17 cellular contexts compared by ENCODE assay signal in genomic region chr1:197485790-197486189, GRCh38.
DNase-seq lines count a peak whose midpoint lies in the region; ATAC-seq and TF ChIP-seq lines count a peak whose summit lies in the region.
"Had no signal": no experiment of that assay in that cellular context is flagged by ENCODE, and none has a peak within 500 bp of the region (broad histone marks: within the 10 kb centered on the region; RNA-seq: fewer than 3 reads in every experiment).

No MANE protein-coding gene starts in this region.

- CTCF ChIA-PET in RWPE1 (lab: Yijun Ruan, JAX), result interaction anchor here (0.6 to 0.9 kb wide), 5 partner anchors 11 to 1249 kb away, joined by 3 to 5 read pairs (median 4); no protein-coding TSS in a partner anchor

- TF ChIP-seq POLR2A in Peyer's patch (IDR thresholded peaks at IDR 0.05), result no peak
- no peak for TF ChIP-seq POLR2A in gastrocnemius medialis (IDR thresholded peaks at IDR 0.05)

- no peaks in the 10 kb centered on the region for H3K36me3 ChIP-seq in Peyer's patch
- H3K36me3 ChIP-seq in gastrocnemius medialis, result no peaks in the 10 kb centered on the region
- H3K36me3 ChIP-seq: BE2C, MG63 had no signal

- TF ChIP-seq CTCF in RWPE1 (conservative IDR thresholded peaks at IDR 0.05; ENCODE audit: low read depth), result no peak
- TF ChIP-seq CTCF in Peyer's patch (IDR thresholded peaks at IDR 0.05), result no peak
- TF ChIP-seq CTCF in gastrocnemius medialis (IDR thresholded peaks at IDR 0.05 in 4 of 5, conservative IDR thresholded peaks at IDR 0.05 in 1 of 5), result no peak

- intact Hi-C loops in gastrocnemius medialis (cut with DNase I; ENCODE audit: low total_unique reads), result no loop called here

- H3K27ac ChIP-seq in RWPE1 (no peak overlapping the region), Peyer's patch (no peak overlapping the region), gastrocnemius medialis (no peak overlapping the region)
- H3K27ac ChIP-seq: testis had no signal

- ATAC-seq in left lobe of liver (peak; percentile 24), GM19328 (IDR thresholded peaks at IDR 0.05; ENCODE audit: unreplicated experiment) (no peak), gastrocnemius medialis (no peak)
- ATAC-seq: GM23338, sciatic nerve, WTC11 had no signal

- H3K9me3 ChIP-seq in Peyer's patch (no peaks in the 10 kb centered on the region), gastrocnemius medialis (no peaks in the 10 kb centered on the region)
- H3K9me3 ChIP-seq: BE2C, testis had no signal

- H3K4me3 ChIP-seq in Peyer's patch, result no peak overlapping the region
- H3K4me3 ChIP-seq in gastrocnemius medialis, result no peak overlapping the region
- H3K4me3 ChIP-seq: GM23338, MG63, testis had no signal

- POLR2A ChIA-PET in RWPE1 (lab: Yijun Ruan, JAX; ENCODE audit: low non-redundant PET), result no interaction called here

- no peaks in the 10 kb centered on the region for H3K27me3 ChIP-seq in Peyer's patch
- no peaks in the 10 kb centered on the region for H3K27me3 ChIP-seq in gastrocnemius medialis
- H3K27me3 ChIP-seq: BE2C, MG63, testis had no signal

- in situ Hi-C loops in KBM-7 (cut with MboI; ENCODE audit: low pct_unique_long_range_greater_than_20kb, low sequenced_read_pairs), result no loop called here
- in situ Hi-C loops in gastrocnemius medialis (cut with MboI; ENCODE audit: low sequenced_read_pairs in 4 of 4), result no loop called here

- DNase-seq in DMS153 (lab: John Stamatoyannopoulos, UW) (peak; percentile 50), KBM-7 (peak; percentile 14), RWPE1 (ENCODE audit: low spot score) (peak; percentile 48), left lobe of liver (ENCODE audit: low spot score) (no peak), Peyer's patch (no peak), gastrocnemius medialis (no peak)
- DNase-seq in stimulated activated naive CD4-positive, alpha-beta T cell (lab: John Stamatoyannopoulos, UW), result no peak
- DNase-seq: activated effector memory CD4-positive, alpha-beta T cell treated with Interleukin-2 at 50 U/mL for 16 hours; amniotic stem cell; BE2C; MG63; stimulated activated CD4-positive, alpha-beta T cell treated with anti-CD3 and anti-CD28 coated beads, Interleukin-1b, Interleukin-23, amount 100 ng/mL, for 48 hours; testis had no signal

- H3K4me1 ChIP-seq in Peyer's patch, result no peaks in the 10 kb centered on the region
- no peaks in the 10 kb centered on the region for H3K4me1 ChIP-seq in gastrocnemius medialis
- H3K4me1 ChIP-seq: testis had no signal

Comparison
In these comparisons a context has a peak if more than half of its experiments do, and no peak if none do; other contexts are left out.
1. DNase-seq: peak in DMS153 (single experiment), KBM-7 (single experiment) and RWPE1 (single experiment); none in left lobe of liver (single experiment), Peyer's patch (0 of 3), gastrocnemius medialis (0 of 2) and stimulated activated naive CD4-positive, alpha-beta T cell (0 of 6).